Comparison of ENCODE assay signal across 1 cellular context in genomic region chr4:27024807-27025206, GRCh38.
TF ChIP-seq lines count a peak whose summit lies in the region.

No MANE protein-coding gene starts in this region.

TF ChIP-seq in HCT116, 20 proteins besides CTCF, POLR2A, EP300 and RAD21 (continued from another document):
- no peak for TF ChIP-seq ZBTB33 (IDR thresholded peaks at IDR 0.05; ENCODE audit: extremely low read depth, insufficient replicate concordance, low read length)
- no peak for TF ChIP-seq FOSL1 (IDR thresholded peaks at IDR 0.05; ENCODE audit: low read depth)
- TF ChIP-seq POLR2AphosphoS5 (IDR thresholded peaks at IDR 0.05; ENCODE audit: low read depth, low read length), result no peak
- no peak for TF ChIP-seq MAX (IDR thresholded peaks at IDR 0.05)
- TF ChIP-seq ATF3 (IDR thresholded peaks at IDR 0.05), result no peak
- TF ChIP-seq REST (IDR thresholded peaks at IDR 0.05; ENCODE audit: low read depth), result no peak
- no peak for TF ChIP-seq EZH2 (IDR thresholded peaks at IDR 0.05)
TF ChIP-seq in HCT116: peak in this region for 0.
